14 cellular contexts compared by ENCODE assay signal in the genomic region with DNA sequence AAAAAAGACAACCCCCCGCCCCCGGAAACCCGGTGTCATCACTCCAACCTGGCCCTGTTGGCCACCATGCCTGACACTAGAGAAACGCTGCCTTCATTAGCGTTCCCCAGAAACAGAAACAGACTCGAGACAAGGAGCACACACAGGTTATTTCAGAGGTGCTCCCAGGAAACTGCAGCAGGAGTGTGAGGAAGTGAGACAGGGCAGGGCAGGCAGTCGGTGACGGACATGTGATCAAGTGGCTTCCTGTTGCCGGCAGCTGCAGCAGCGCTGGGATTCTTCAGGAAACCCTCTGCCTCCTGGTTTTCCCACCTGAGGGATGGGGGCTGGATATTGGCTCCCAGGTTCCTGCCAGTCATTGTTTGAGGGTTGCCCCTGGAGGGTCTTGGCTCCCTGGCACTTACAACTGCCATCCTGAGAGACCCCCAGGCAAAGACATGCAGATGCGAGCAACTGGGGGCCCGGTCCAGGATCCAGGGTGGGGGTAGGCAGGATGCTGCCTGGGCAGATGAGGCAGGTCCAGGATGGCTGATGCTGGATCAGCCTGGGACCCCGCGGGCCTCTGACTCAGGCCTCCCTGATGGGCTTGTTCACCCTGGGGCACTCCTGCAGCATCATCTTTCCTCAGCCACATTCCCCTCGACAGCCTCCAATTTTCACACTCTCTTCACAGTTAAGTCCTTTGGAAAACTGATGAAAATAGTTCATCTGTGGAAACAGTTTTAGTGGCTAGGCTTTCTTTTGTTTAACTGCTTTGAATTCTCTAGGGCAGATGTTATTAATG.
A peak's percentile ranks its signal among the peaks of the same experiment; 100 is the strongest.
DNase-seq lines count a peak whose midpoint lies in the region; ATAC-seq and TF ChIP-seq lines count a peak whose summit lies in the region.
"Had no signal": no experiment of that assay in that cellular context is flagged by ENCODE, and none has a peak within 500 bp of the region (broad histone marks: within the 10 kb centered on the region; RNA-seq: fewer than 3 reads in every experiment).

No MANE protein-coding gene starts in this region.

- H4K20me1 ChIP-seq in PC-9 (ENCODE audit: insufficient read depth), result no peaks in the 10 kb centered on the region

- H3K27ac Mint-ChIP-seq in T-helper 2 cell treated with Interferon-gamma antibody and Interleukin-4, amounts not matched to agents 5 μg/mL and 100 μg/mL, for 36 hours, result no peak overlapping the region
- peak overlapping the region in 1 of 2 donors; percentile 79 for H3K27ac Mint-ChIP-seq in stimulated activated naive CD8-positive, alpha-beta T cell treated with anti-CD3 and anti-CD28 coated beads, Interleukin-15, amount 100 ng/mL, for 72 hours
- peak overlapping the region in 7 of 10 donors; percentile 11 to 75 (median 46) for H3K27ac Mint-ChIP-seq in naive thymus-derived CD8-positive, alpha-beta T cell

- H3K79me2 ChIP-seq in PC-9 (ENCODE audit: low read depth), result no peaks in the 10 kb centered on the region

- no peak overlapping the region for H2AFZ ChIP-seq in PC-9

- no peak for DNase-seq in T-helper 2 cell treated with Interferon-gamma antibody and Interleukin-4, amounts not matched to agents 5 μg/mL and 100 μg/mL, for 36 hours (ENCODE audit: low spot score)
- DNase-seq in T-helper 2 cell (no peak), astrocyte of the cerebellum (ENCODE audit: low read depth) (peak; percentile 4), PC-9 (no peak)
- DNase-seq in stimulated activated naive CD8-positive, alpha-beta T cell treated with anti-CD3 and anti-CD28 coated beads, Interleukin-15, amount 100 ng/mL, for 72 hours, result no peak
- no peak for DNase-seq in stimulated activated naive CD8-positive, alpha-beta T cell treated with anti-CD3 and anti-CD28 coated beads, Interleukin-15, Interleukin-2, amounts not matched to agents 100 U/mL and 50 U/mL, for 24 hours
- no peak for DNase-seq in naive thymus-derived CD8-positive, alpha-beta T cell
- DNase-seq: CD4-positive, alpha-beta memory T cell; DMS79 treated with DMSO at 0.1 percent for 48 hours; GDM1; NCI-H1092; NCI-H446 treated with DMSO at 0.1 percent for 48 hours; SIG-M5 had no signal

- H3K4me2 ChIP-seq in PC-9, result no peak overlapping the region

- no peaks in the 10 kb centered on the region for H3K27me3 Mint-ChIP-seq in T-helper 2 cell treated with Interferon-gamma antibody and Interleukin-4, amounts not matched to agents 5 μg/mL and 100 μg/mL, for 36 hours (ENCODE audit: low read depth)
- H3K27me3 Mint-ChIP-seq in stimulated activated naive CD8-positive, alpha-beta T cell treated with anti-CD3 and anti-CD28 coated beads, Interleukin-15, amount 100 ng/mL, for 72 hours, result peaks cover under 1% of the 10 kb centered on the region
- H3K27me3 Mint-ChIP-seq in naive thymus-derived CD8-positive, alpha-beta T cell, result peaks cover 0 to 1% (median 0%) of the 10 kb centered on the region in 5 donors

- intact Hi-C loops in PC-9 (cut with micrococcal nuclease; ENCODE audit: unreplicated experiment), result loop anchor here (10.0 kb wide), 1 partner anchor 466 kb away; no protein-coding TSS in a partner anchor

- no peaks in the 10 kb centered on the region for H3K36me3 Mint-ChIP-seq in T-helper 2 cell treated with Interferon-gamma antibody and Interleukin-4, amounts not matched to agents 5 μg/mL and 100 μg/mL, for 36 hours (ENCODE audit: low read depth)
- no peaks in the 10 kb centered on the region for H3K36me3 Mint-ChIP-seq in naive thymus-derived CD8-positive, alpha-beta T cell
- H3K36me3 Mint-ChIP-seq: CD4-positive, alpha-beta memory T cell had no signal

- peak; percentile 18 for ATAC-seq in stimulated activated naive CD8-positive, alpha-beta T cell treated with anti-CD3 and anti-CD28 coated beads, Interleukin-15, amount 100 ng/mL, for 72 hours
- ATAC-seq in stimulated activated naive CD8-positive, alpha-beta T cell treated with anti-CD3 and anti-CD28 coated beads, Interleukin-15, Interleukin-2, amounts not matched to agents 100 U/mL and 50 U/mL, for 24 hours, result no peak
- ATAC-seq in naive thymus-derived CD8-positive, alpha-beta T cell, result no peak
- ATAC-seq in HG03196 (IDR thresholded peaks at IDR 0.05; ENCODE audit: unreplicated experiment), result no peak

- H3K27ac ChIP-seq in PC-9, result no peak overlapping the region

- H3K4me1 Mint-ChIP-seq in T-helper 2 cell treated with Interferon-gamma antibody and Interleukin-4, amounts not matched to agents 5 μg/mL and 100 μg/mL, for 36 hours (ENCODE audit: low read depth), result peaks cover 16% of the 10 kb centered on the region
- H3K4me1 Mint-ChIP-seq in stimulated activated naive CD8-positive, alpha-beta T cell treated with anti-CD3 and anti-CD28 coated beads, Interleukin-15, amount 100 ng/mL, for 72 hours, result peaks cover 19% of the 10 kb centered on the region
- H3K4me1 Mint-ChIP-seq in naive thymus-derived CD8-positive, alpha-beta T cell, result peaks cover 14 to 26% (median 23%) of the 10 kb centered on the region in 4 donors

- peaks cover 13% of the 10 kb centered on the region for H3F3A ChIP-seq in PC-9 (ENCODE audit: insufficient read depth, low read depth)

- POLR2A ChIA-PET in naive thymus-derived CD8-positive, alpha-beta T cell (lab: Charles Lee), result no interaction called here
- POLR2A ChIA-PET in PC-9 (lab: Charles Lee; ENCODE audit: unreplicated experiment), result no interaction called here

- no peaks in the 10 kb centered on the region for H3K36me3 ChIP-seq in PC-9 (ENCODE audit: low read depth)

- BruUV-seq in PC-9 (replicated peaks; lab: Mats Ljungman, UMichigan), result no TSS peak

- H3K9me3 Mint-ChIP-seq in T-helper 2 cell treated with Interferon-gamma antibody and Interleukin-4, amounts not matched to agents 5 μg/mL and 100 μg/mL, for 36 hours, result no peaks in the 10 kb centered on the region
- H3K9me3 Mint-ChIP-seq in stimulated activated naive CD8-positive, alpha-beta T cell treated with anti-CD3 and anti-CD28 coated beads, Interleukin-15, amount 100 ng/mL, for 72 hours, result no peaks in the 10 kb centered on the region
- H3K9me3 Mint-ChIP-seq in naive thymus-derived CD8-positive, alpha-beta T cell, result no peaks in the 10 kb centered on the region
- H3K9me3 Mint-ChIP-seq: CD4-positive, alpha-beta memory T cell had no signal

- H3K4me3 Mint-ChIP-seq in T-helper 2 cell treated with Interferon-gamma antibody and Interleukin-4, amounts not matched to agents 5 μg/mL and 100 μg/mL, for 36 hours, result peak overlapping the region; percentile 22
- no peak overlapping the region for H3K4me3 Mint-ChIP-seq in stimulated activated naive CD8-positive, alpha-beta T cell treated with anti-CD3 and anti-CD28 coated beads, Interleukin-15, amount 100 ng/mL, for 72 hours
- peak overlapping the region in 6 of 10 donors; percentile 20 to 46 (median 30) for H3K4me3 Mint-ChIP-seq in naive thymus-derived CD8-positive, alpha-beta T cell
- H3K4me3 Mint-ChIP-seq: CD4-positive, alpha-beta memory T cell had no signal

- TF ChIP-seq CTCF in astrocyte of the cerebellum (IDR thresholded peaks at IDR 0.05; ENCODE audit: low read depth, low read length, missing control alignments) (no peak), PC-9 (conservative IDR thresholded peaks at IDR 0.05) (no peak)

- H3K9me3 ChIP-seq in PC-9 (ENCODE audit: insufficient read depth, low read depth), result no peaks in the 10 kb centered on the region

- H3K4me3 ChIP-seq in astrocyte of the cerebellum (ENCODE audit: low read depth, low read length) (no peak overlapping the region), PC-9 (no peak overlapping the region)

- peaks cover 25% of the 10 kb centered on the region for H3K4me1 ChIP-seq in PC-9 (replicated peaks; ENCODE audit: insufficient read depth)

- in situ Hi-C loops in astrocyte of the cerebellum (cut with HindIII; ENCODE audit: low sequenced_read_pairs), result no loop called here

- no peaks in the 10 kb centered on the region for H3K27me3 ChIP-seq in PC-9 (ENCODE audit: insufficient read depth, low read depth)

- H3K9me2 ChIP-seq in PC-9 (ENCODE audit: insufficient read depth), result no peaks in the 10 kb centered on the region

- CTCF ChIA-PET in PC-9 (lab: Charles Lee), result no interaction called here

Comparison
In these comparisons a context has a peak if more than half of its experiments do, and no peak if none do; other contexts are left out.
1. H3K4me3 Mint-ChIP-seq: peak in T-helper 2 cell treated with Interferon-gamma antibody and Interleukin-4, amounts not matched to agents 5 μg/mL and 100 μg/mL, for 36 hours (single experiment) and naive thymus-derived CD8-positive, alpha-beta T cell (6 of 10); none in stimulated activated naive CD8-positive, alpha-beta T cell treated with anti-CD3 and anti-CD28 coated beads, Interleukin-15, amount 100 ng/mL, for 72 hours (0 of 2).